1 cellular context compared by ENCODE assay signal in genomic region chr3:188581365-188581764, GRCh38.
A peak's percentile ranks its signal among the peaks of the same experiment; 100 is the strongest.
TF ChIP-seq lines count a peak whose summit lies in the region.

No MANE protein-coding gene starts in this region.

TF ChIP-seq in HepG2, 621 proteins besides CTCF, POLR2A, EP300 and RAD21 (continued from another document and continues in another):
- TF ChIP-seq ARID5B (CRISPR knock-in tag; IDR thresholded peaks at IDR 0.05), result 0 out of 2 replicates have a peak, but pooled peaks have one; percentile 22
- TF ChIP-seq STAG1 (CRISPR knock-in tag; IDR thresholded peaks at IDR 0.05), result 0 out of 2 replicates have a peak, but pooled peaks have one; percentile 2
- peak; percentile 31 for TF ChIP-seq ZNF18 (CRISPR knock-in tag; IDR thresholded peaks at IDR 0.05; ENCODE audit: insufficient replicate concordance)
- no peak for TF ChIP-seq PCBP2 (optimal IDR thresholded peaks at IDR 0.05; ENCODE audit: low read depth, low read length, poor library complexity, severe bottlenecking)
- no peak for TF ChIP-seq ZBTB1 (CRISPR knock-in tag; IDR thresholded peaks at IDR 0.05; ENCODE audit: borderline replicate concordance)
- TF ChIP-seq HDAC1 (CRISPR knock-in tag; IDR thresholded peaks at IDR 0.05), result no peak
- no peak for TF ChIP-seq ATF1 (CRISPR knock-in tag; IDR thresholded peaks at IDR 0.05)
- no peak for TF ChIP-seq ZNF687 (CRISPR knock-in tag; IDR thresholded peaks at IDR 0.05)
- no peak for TF ChIP-seq ZNF512B (CRISPR knock-in tag; IDR thresholded peaks at IDR 0.05; ENCODE audit: borderline replicate concordance)
- TF ChIP-seq SALL1 (CRISPR knock-in tag; IDR thresholded peaks at IDR 0.05), result peak; percentile 63
- TF ChIP-seq CERS6 (CRISPR knock-in tag; IDR thresholded peaks at IDR 0.05), result no peak
- TF ChIP-seq DMTF1 (CRISPR knock-in tag; IDR thresholded peaks at IDR 0.05), result no peak
- TF ChIP-seq ZNF292 (CRISPR knock-in tag; IDR thresholded peaks at IDR 0.05; ENCODE audit: borderline replicate concordance, low read depth), result no peak
- no peak for TF ChIP-seq NFKB2 (CRISPR knock-in tag; IDR thresholded peaks at IDR 0.05; ENCODE audit: borderline replicate concordance)
- no peak for TF ChIP-seq SOX6 (IDR thresholded peaks at IDR 0.05)
- TF ChIP-seq SOX6 (CRISPR knock-in tag; IDR thresholded peaks at IDR 0.05), result peak; percentile 45; the same call in 1 of the 2 replicates
- TF ChIP-seq POGZ (CRISPR knock-in tag; IDR thresholded peaks at IDR 0.05), result peak; percentile 73
- TF ChIP-seq NRL (CRISPR knock-in tag; IDR thresholded peaks at IDR 0.05; ENCODE audit: borderline replicate concordance), result no peak
- TF ChIP-seq ZNF577 (CRISPR knock-in tag; IDR thresholded peaks at IDR 0.05; ENCODE audit: borderline replicate concordance, low read depth), result no peak
- TF ChIP-seq EZH2 (conservative IDR thresholded peaks at IDR 0.05; ENCODE audit: low read depth, low read length), result no peak
- no peak for TF ChIP-seq PLRG1 (conservative IDR thresholded peaks at IDR 0.05)
- TF ChIP-seq ZNF44 (CRISPR knock-in tag; IDR thresholded peaks at IDR 0.05), result no peak
- TF ChIP-seq ZNF747 (CRISPR knock-in tag; IDR thresholded peaks at IDR 0.05; ENCODE audit: borderline replicate concordance), result no peak
- TF ChIP-seq KMT2B (CRISPR knock-in tag; IDR thresholded peaks at IDR 0.05), result no peak
- TF ChIP-seq ISX (CRISPR knock-in tag; conservative IDR thresholded peaks at IDR 0.05), result no peak
- no peak for TF ChIP-seq CEBPB (IDR thresholded peaks at IDR 0.05; ENCODE audit: borderline replicate concordance, low read depth, low read length)
- no peak for TF ChIP-seq DBP (CRISPR knock-in tag; IDR thresholded peaks at IDR 0.05; ENCODE audit: not compliant biosample characterization)
- no peak for TF ChIP-seq ZNF550 (CRISPR knock-in tag; IDR thresholded peaks at IDR 0.05; ENCODE audit: borderline replicate concordance)
- no peak for TF ChIP-seq YEATS2 (CRISPR knock-in tag; IDR thresholded peaks at IDR 0.05; ENCODE audit: borderline replicate concordance)
- TF ChIP-seq PBX3 (CRISPR knock-in tag; IDR thresholded peaks at IDR 0.05; ENCODE audit: borderline replicate concordance), result no peak
- TF ChIP-seq KLF13 (CRISPR knock-in tag; IDR thresholded peaks at IDR 0.05), result no peak
- TF ChIP-seq ZNF777 (CRISPR knock-in tag; IDR thresholded peaks at IDR 0.05), result no peak
- no peak for TF ChIP-seq SP1 (IDR thresholded peaks at IDR 0.05)
- no peak for TF ChIP-seq SP1 (CRISPR knock-in tag; IDR thresholded peaks at IDR 0.05)
- TF ChIP-seq HNRNPK (IDR thresholded peaks at IDR 0.05; ENCODE audit: low read depth, low read length, poor library complexity, severe bottlenecking), result no peak
- peak; percentile 24 for TF ChIP-seq TEAD3 (CRISPR knock-in tag; optimal IDR thresholded peaks at IDR 0.05; ENCODE audit: borderline replicate concordance)
- no peak for TF ChIP-seq AGO1 (IDR thresholded peaks at IDR 0.05; ENCODE audit: low read depth, low read length, poor library complexity, severe bottlenecking)
- TF ChIP-seq PAXIP1 (CRISPR knock-in tag; conservative IDR thresholded peaks at IDR 0.05), result 0 out of 2 replicates have a peak, but pooled peaks have one; percentile 27
- TF ChIP-seq MED1 (CRISPR knock-in tag; IDR thresholded peaks at IDR 0.05), result peak; percentile 20; the same call in 1 of the 2 replicates
